In genomic region chr20:3161316-3162079, GRCh38 we compare ENCODE assay signal across 16 cellular contexts. TPM values are rescaled to one million over a fixed set of nuclear protein-coding genes. Genes with fewer than 3 reads are reported as not detected.
A peak's percentile ranks its signal among the peaks of the same experiment; 100 is the strongest.
DNase-seq lines count a peak whose midpoint lies in the region; ATAC-seq lines count a peak whose summit lies in the region.
"Had no signal": no experiment of that assay in that cellular context is flagged by ENCODE, and none has a peak within 500 bp of the region (broad histone marks: within the 10 kb centered on the region; RNA-seq: fewer than 3 reads in every experiment).

No MANE protein-coding gene starts in this region.

- H3K27me3 Mint-ChIP-seq in activated CD8-positive, alpha-beta memory T cell treated with anti-CD3 and anti-CD28 coated beads, Interleukin-2, amount 10 ng/mL, durations not matched to agents 7 days and 5 days: peaks cover 2% of the 10 kb centered on the region
- peaks cover 7% of the 10 kb centered on the region for H3K27me3 Mint-ChIP-seq in IgD-negative memory B cell
- H3K27me3 Mint-ChIP-seq in stimulated activated memory B cell treated with anti-CD40 and anti-IgM and Interleukin-4, amounts not matched to agents 10 μg/mL and 1 μg/mL and 100 μg/mL, for 72 hours: peaks cover 14% of the 10 kb centered on the region

- H3K18ac ChIP-seq in trophoblast cell (ENCODE audit: low read length): no peak overlapping the region

- no peak overlapping the region for H3K4me2 ChIP-seq in trophoblast cell (ENCODE audit: low read length)

- H3K36me3 ChIP-seq in trophoblast cell (ENCODE audit: control insufficient read depth in 1 of 2, insufficient read depth in 2 of 2, low read length in 2 of 2): peaks cover under 1 to 11% of the 10 kb centered on the region in 2 experiments
- H3K36me3 ChIP-seq: pancreas, spleen had no signal

- no peak overlapping the region for H3K14ac ChIP-seq in trophoblast cell (ENCODE audit: low read length)

- H3K4me3 Mint-ChIP-seq in activated CD8-positive, alpha-beta memory T cell treated with anti-CD3 and anti-CD28 coated beads, Interleukin-2, amount 10 ng/mL, durations not matched to agents 7 days and 5 days: peak overlapping the region; percentile 39
- peak overlapping the region; percentile 50 to 87 (median 71) for H3K4me3 Mint-ChIP-seq in IgD-negative memory B cell
- no peak overlapping the region for H3K4me3 Mint-ChIP-seq in stimulated activated memory B cell treated with anti-CD40 and anti-IgM and Interleukin-4, amounts not matched to agents 10 μg/mL and 1 μg/mL and 100 μg/mL, for 72 hours

- H4K91ac ChIP-seq in trophoblast cell (ENCODE audit: low read depth, low read length): no peak overlapping the region

- H4K8ac ChIP-seq in trophoblast cell (ENCODE audit: low read depth, low read length): peak overlapping the region; percentile 30

- H2AFZ ChIP-seq in trophoblast cell (ENCODE audit: insufficient read depth, low read length, poor library complexity): no peak overlapping the region

- no peak overlapping the region for H3K4me3 ChIP-seq in trophoblast cell (ENCODE audit: low read depth, low read length)
- H3K4me3 ChIP-seq: pancreas, spleen, stomach had no signal

- H2BK12ac ChIP-seq in trophoblast cell (ENCODE audit: low read length): no peak overlapping the region

- no peak overlapping the region for H2BK120ac ChIP-seq in trophoblast cell (ENCODE audit: insufficient read depth, low read length, poor library complexity)

- H3K23ac ChIP-seq in trophoblast cell (ENCODE audit: low read length): no peak overlapping the region

- CTCF ChIA-PET in activated CD8-positive, alpha-beta memory T cell treated with anti-CD3 and anti-CD28 coated beads, Interleukin-2, amount 10 ng/mL, durations not matched to agents 7 days and 5 days (lab: Charles Lee): interaction anchor here (0.8 to 1.7 kb wide), 3 partner anchors 10 to 509 kb away, joined by 3 to 9 read pairs (median 3); no protein-coding TSS in a partner anchor

- H3K4ac ChIP-seq in trophoblast cell (ENCODE audit: low read depth, low read length): no peak overlapping the region

- no peak overlapping the region for H2AK5ac ChIP-seq in trophoblast cell (ENCODE audit: low read length)

- H4K12ac ChIP-seq in trophoblast cell (ENCODE audit: low read depth, low read length): no peak overlapping the region

- no peaks in the 10 kb centered on the region for H3K27me3 ChIP-seq in trophoblast cell (ENCODE audit: insufficient read depth, low read length)
- H3K27me3 ChIP-seq: pancreas, stomach had no signal

- no peak overlapping the region for H2BK5ac ChIP-seq in trophoblast cell (ENCODE audit: low read depth, low read length, poor library complexity)

- no peaks in the 10 kb centered on the region for H3K9me3 ChIP-seq in trophoblast cell (ENCODE audit: insufficient read depth, low read depth, low read length)
- H3K9me3 ChIP-seq: pancreas, spleen, stomach had no signal

- peaks cover 14% of the 10 kb centered on the region for H3K79me2 ChIP-seq in trophoblast cell (ENCODE audit: control insufficient read depth, insufficient read depth, low read length, poor library complexity)

- no CpG with 5 or more reads among the region's 5 CpGs for WGBS in trophoblast cell (ENCODE audit: extremely low coverage, insufficient coverage, insufficient read length)

- H3K36me3 Mint-ChIP-seq in activated CD8-positive, alpha-beta memory T cell treated with anti-CD3 and anti-CD28 coated beads, Interleukin-2, amount 10 ng/mL, durations not matched to agents 7 days and 5 days: peaks cover 14% of the 10 kb centered on the region
- no peaks in the 10 kb centered on the region for H3K36me3 Mint-ChIP-seq in IgD-negative memory B cell
- H3K36me3 Mint-ChIP-seq in stimulated activated memory B cell treated with anti-CD40 and anti-IgM and Interleukin-4, amounts not matched to agents 10 μg/mL and 1 μg/mL and 100 μg/mL, for 72 hours: no peaks in the 10 kb centered on the region
- H3K36me3 Mint-ChIP-seq: memory B cell had no signal

- no peak for ATAC-seq in activated CD8-positive, alpha-beta memory T cell treated with anti-CD3 and anti-CD28 coated beads, Interleukin-2, amount 10 ng/mL, durations not matched to agents 7 days and 5 days
- no peak for ATAC-seq in GM19463 (IDR thresholded peaks at IDR 0.05; ENCODE audit: unreplicated experiment)
- ATAC-seq in stimulated activated memory B cell treated with anti-CD40 and anti-IgM and Interleukin-4, amounts not matched to agents 10 μg/mL and 1 μg/mL and 100 μg/mL, for 72 hours: no peak

- H3K9me3 Mint-ChIP-seq in activated CD8-positive, alpha-beta memory T cell treated with anti-CD3 and anti-CD28 coated beads, Interleukin-2, amount 10 ng/mL, durations not matched to agents 7 days and 5 days (ENCODE audit: low read depth): no peaks in the 10 kb centered on the region
- H3K9me3 Mint-ChIP-seq in IgD-negative memory B cell: no peaks in the 10 kb centered on the region
- no peaks in the 10 kb centered on the region for H3K9me3 Mint-ChIP-seq in stimulated activated memory B cell treated with anti-CD40 and anti-IgM and Interleukin-4, amounts not matched to agents 10 μg/mL and 1 μg/mL and 100 μg/mL, for 72 hours
- H3K9me3 Mint-ChIP-seq: memory B cell had no signal

- DNase-seq in activated CD8-positive, alpha-beta memory T cell treated with anti-CD3 and anti-CD28 coated beads, Interleukin-2, amount 10 ng/mL, durations not matched to agents 7 days and 5 days: no peak
- no peak for DNase-seq in activated CD8-positive, alpha-beta memory T cell treated with anti-CD3 and anti-CD28 coated beads, Interleukin-2, amount 50 U/mL, for 4 hours
- peak; percentile 33 for DNase-seq in cerebellar cortex (ENCODE audit: low spot score)
- no peak for DNase-seq in trophoblast cell
- no peak for DNase-seq in islet precursor cell
- DNase-seq: activated CD4-positive, alpha-beta T cell treated with anti-CD3 and anti-CD28 coated beads for 48 hours; activated naive CD4-positive, alpha-beta T cell treated with anti-CD3 and anti-CD28 coated beads, Interleukin-2, amount 50 U/mL, for 16 hours; central memory CD4-positive, alpha-beta T cell; foreskin melanocyte; spleen had no signal

- H3K9ac ChIP-seq in trophoblast cell (ENCODE audit: low read length): no peak overlapping the region

- no peak overlapping the region for H3K27ac ChIP-seq in trophoblast cell (ENCODE audit: low read depth, low read length)
- H3K27ac ChIP-seq: spleen had no signal

- peaks cover 29% of the 10 kb centered on the region for H3K4me1 Mint-ChIP-seq in activated CD8-positive, alpha-beta memory T cell treated with anti-CD3 and anti-CD28 coated beads, Interleukin-2, amount 10 ng/mL, durations not matched to agents 7 days and 5 days
- peaks cover 26 to 32% (median 27%) of the 10 kb centered on the region in 3 donors for H3K4me1 Mint-ChIP-seq in IgD-negative memory B cell
- H3K4me1 Mint-ChIP-seq in stimulated activated memory B cell treated with anti-CD40 and anti-IgM and Interleukin-4, amounts not matched to agents 10 μg/mL and 1 μg/mL and 100 μg/mL, for 72 hours: peaks cover 26% of the 10 kb centered on the region

- H3K27ac Mint-ChIP-seq in activated CD8-positive, alpha-beta memory T cell treated with anti-CD3 and anti-CD28 coated beads, Interleukin-2, amount 10 ng/mL, durations not matched to agents 7 days and 5 days: peak overlapping the region; percentile 43
- peak overlapping the region in 2 of 3 donors; percentile 52 to 85 for H3K27ac Mint-ChIP-seq in IgD-negative memory B cell
- no peak overlapping the region for H3K27ac Mint-ChIP-seq in stimulated activated memory B cell treated with anti-CD40 and anti-IgM and Interleukin-4, amounts not matched to agents 10 μg/mL and 1 μg/mL and 100 μg/mL, for 72 hours
- H3K27ac Mint-ChIP-seq: memory B cell had no signal

- H3K79me1 ChIP-seq in trophoblast cell (ENCODE audit: low read length): peaks cover 4% of the 10 kb centered on the region

- peaks cover 5 to 6% of the 10 kb centered on the region in 2 experiments for H3K4me1 ChIP-seq in trophoblast cell (ENCODE audit: control insufficient read depth in 1 of 2, insufficient read depth in 2 of 2, low read length in 2 of 2)

RNA-seq across cellular contexts. Expression of gene FASTKD5, which starts 1.8 kb away (rescaled TPM):
- 10 to 100 TPM; 17.0 to 23.6 TPM for total RNA-seq in activated CD8-positive, alpha-beta memory T cell treated with anti-CD3 and anti-CD28 coated beads, Interleukin-2, amount 10 ng/mL, durations not matched to agents 7 days and 5 days
- polyA plus RNA-seq in IgD-negative memory B cell: 13.6 TPM
- polyA plus RNA-seq in trophoblast cell (2013): 12.4 and 13.3 TPM in 2 replicates

RNA-seq across cellular contexts. Expression of gene UBOX5, which starts 1.8 kb away (rescaled TPM):
- total RNA-seq in activated CD8-positive, alpha-beta memory T cell treated with anti-CD3 and anti-CD28 coated beads, Interleukin-2, amount 10 ng/mL, durations not matched to agents 7 days and 5 days: 1 to 10 TPM; 7.6 to 8.2 TPM
- 6.9 TPM for polyA plus RNA-seq in IgD-negative memory B cell
- 3.2 and 3.3 TPM in 2 replicates for polyA plus RNA-seq in trophoblast cell (2013)

RNA-seq across cellular contexts. Expression of gene LZTS3, which starts 11.9 kb away (rescaled TPM):
- under 1 TPM; 0.41 to 0.70 TPM for total RNA-seq in activated CD8-positive, alpha-beta memory T cell treated with anti-CD3 and anti-CD28 coated beads, Interleukin-2, amount 10 ng/mL, durations not matched to agents 7 days and 5 days
- polyA plus RNA-seq in IgD-negative memory B cell: 0.45 TPM
- polyA plus RNA-seq in trophoblast cell (2013): 5.7 and 6.3 TPM in 2 replicates

RNA-seq across cellular contexts. Expression of gene DDRGK1, which starts 43.0 kb away (rescaled TPM):
- total RNA-seq in activated CD8-positive, alpha-beta memory T cell treated with anti-CD3 and anti-CD28 coated beads, Interleukin-2, amount 10 ng/mL, durations not matched to agents 7 days and 5 days: 10 to 100 TPM; 63.6 to 63.7 TPM
- 52.1 TPM for polyA plus RNA-seq in IgD-negative memory B cell
- 43.7 and 45.6 TPM in 2 replicates for polyA plus RNA-seq in trophoblast cell (2013)

RNA-seq across cellular contexts. Expression of gene ITPA, which starts 47.8 kb away (rescaled TPM):
- 10 to 100 TPM; 51.9 to 71.7 TPM for total RNA-seq in activated CD8-positive, alpha-beta memory T cell treated with anti-CD3 and anti-CD28 coated beads, Interleukin-2, amount 10 ng/mL, durations not matched to agents 7 days and 5 days
- 49.3 TPM for polyA plus RNA-seq in IgD-negative memory B cell
- 39.0 and 40.4 TPM in 2 replicates for polyA plus RNA-seq in trophoblast cell (2013)
